8 cellular contexts compared by ENCODE assay signal in genomic region chr3:82133070-82133606, GRCh38.
DNase-seq lines count a peak whose midpoint lies in the region; ATAC-seq and TF ChIP-seq lines count a peak whose summit lies in the region.

No MANE protein-coding gene starts in this region.

- peak; percentile 5 for DNase-seq in CMK (ENCODE audit: low read depth)
- DNase-seq in NCI-H510A treated with DMSO at 0.1 percent for 48 hours (lab: John Stamatoyannopoulos, UW) = peak; percentile 21
- peak; percentile 14 for DNase-seq in activated T-cell treated with anti-CD3 and anti-CD28 coated beads for 1 hour (ENCODE audit: low read depth)
- peak; percentile 27 to 82 for DNase-seq in foreskin fibroblast
- peak; percentile 22 for DNase-seq in non-pigmented ciliary epithelial cell (ENCODE audit: low read depth)
- no peak for DNase-seq in GOT3 (lab: John Stamatoyannopoulos, UW)

- TF ChIP-seq CTCF in foreskin fibroblast (IDR thresholded peaks at IDR 0.05; ENCODE audit: low read depth, low read length) = peak; percentile 83

- peak; percentile 95 for ATAC-seq in GM18907 (IDR thresholded peaks at IDR 0.05; ENCODE audit: unreplicated experiment)
- peak; percentile 86 for ATAC-seq in HG03064 (IDR thresholded peaks at IDR 0.05; ENCODE audit: low read depth, unreplicated experiment)

- no peak overlapping the region for H3K4me3 ChIP-seq in foreskin fibroblast (ENCODE audit: low read depth in 1 of 2, low read length in 2 of 2)
